ENCODE assay signal across 8 cellular contexts in genomic region chr6:43428874-43429273, GRCh38. TPM values are rescaled to one million over a fixed set of nuclear protein-coding genes. Genes with fewer than 3 reads are reported as not detected.
A peak's percentile ranks its signal among the peaks of the same experiment; 100 is the strongest.
DNase-seq lines count a peak whose midpoint lies in the region; ATAC-seq and TF ChIP-seq lines count a peak whose summit lies in the region.

No MANE protein-coding gene starts in this region.

- peaks cover 6% of the 10 kb centered on the region for H3K36me3 Mint-ChIP-seq in activated CD4-positive, alpha-beta T cell treated with anti-CD3 and anti-CD28 coated beads, Interleukin-2, amount 10 ng/mL, durations not matched to agents 24 days and 14 days (ENCODE audit: low read depth)
- H3K36me3 Mint-ChIP-seq in activated CD8-positive, alpha-beta T cell treated with anti-CD3 and anti-CD28 coated beads for 36 hours (ENCODE audit: low read depth) = peaks cover 3% of the 10 kb centered on the region
- peaks cover 9% of the 10 kb centered on the region for H3K36me3 Mint-ChIP-seq in stimulated activated memory B cell treated with anti-CD40 and anti-IgM and Interleukin-4, amounts not matched to agents 10 μg/mL and 1 μg/mL and 100 μg/mL, for 72 hours

- POLR2A ChIA-PET in activated CD8-positive, alpha-beta T cell treated with anti-CD3 and anti-CD28 coated beads for 36 hours (lab: Charles Lee) = interaction anchor here (0.6 to 2.1 kb wide), 3 partner anchors 8 to 393 kb away, joined by 3 to 6 read pairs (median 4); no protein-coding TSS in a partner anchor

- peak overlapping the region; percentile 98 for H3K27ac Mint-ChIP-seq in activated CD4-positive, alpha-beta T cell treated with anti-CD3 and anti-CD28 coated beads, Interleukin-2, amount 10 ng/mL, durations not matched to agents 24 days and 14 days
- peak overlapping the region; percentile 95 for H3K27ac Mint-ChIP-seq in activated CD8-positive, alpha-beta T cell treated with anti-CD3 and anti-CD28 coated beads for 36 hours
- peak overlapping the region; percentile 91 for H3K27ac Mint-ChIP-seq in stimulated activated memory B cell treated with anti-CD40 and anti-IgM and Interleukin-4, amounts not matched to agents 10 μg/mL and 1 μg/mL and 100 μg/mL, for 72 hours

- ATAC-seq in activated CD8-positive, alpha-beta T cell treated with anti-CD3 and anti-CD28 coated beads for 36 hours = no peak
- no peak for ATAC-seq in stimulated activated memory B cell treated with anti-CD40 and anti-IgM and Interleukin-4, amounts not matched to agents 10 μg/mL and 1 μg/mL and 100 μg/mL, for 72 hours
- ATAC-seq in HG02973 (IDR thresholded peaks at IDR 0.05; ENCODE audit: unreplicated experiment) (no peak), GM18502 (IDR thresholded peaks at IDR 0.05; ENCODE audit: poor library complexity, unreplicated experiment) (no peak)

- intact Hi-C loops in activated CD4-positive, alpha-beta T cell treated with anti-CD3 and anti-CD28 coated beads, Interleukin-2, amount 10 ng/mL, durations not matched to agents 24 days and 14 days (cut with micrococcal nuclease) = loop anchor here (5.0 kb wide), 1 partner anchor 257 kb away; the partner anchor contains the start of gene SRF
- intact Hi-C loops in activated CD8-positive, alpha-beta T cell treated with anti-CD3 and anti-CD28 coated beads for 36 hours (cut with micrococcal nuclease) = no loop called here

- no peaks in the 10 kb centered on the region for H3K9me3 Mint-ChIP-seq in activated CD4-positive, alpha-beta T cell treated with anti-CD3 and anti-CD28 coated beads, Interleukin-2, amount 10 ng/mL, durations not matched to agents 24 days and 14 days
- H3K9me3 Mint-ChIP-seq in activated CD8-positive, alpha-beta T cell treated with anti-CD3 and anti-CD28 coated beads for 36 hours = no peaks in the 10 kb centered on the region
- H3K9me3 Mint-ChIP-seq in stimulated activated memory B cell treated with anti-CD40 and anti-IgM and Interleukin-4, amounts not matched to agents 10 μg/mL and 1 μg/mL and 100 μg/mL, for 72 hours = no peaks in the 10 kb centered on the region

- TF ChIP-seq CTCF in activated CD8-positive, alpha-beta T cell treated with anti-CD3 and anti-CD28 coated beads for 36 hours (IDR thresholded peaks at IDR 0.05) = no peak

- DNase-seq in activated CD4-positive, alpha-beta T cell treated with anti-CD3 and anti-CD28 coated beads, Interleukin-2, amount 10 ng/mL, durations not matched to agents 24 days and 14 days = peak; percentile 63
- no peak for DNase-seq in activated CD4-positive, alpha-beta T cell treated with anti-CD3 and anti-CD28 coated beads for 48 hours
- no peak for DNase-seq in activated CD8-positive, alpha-beta T cell treated with anti-CD3 and anti-CD28 coated beads for 36 hours
- peak; percentile 31 for DNase-seq in foreskin melanocyte
- no peak for DNase-seq in activated CD4-positive, CD25-positive, alpha-beta regulatory T cell treated with anti-CD3 and anti-CD28 coated beads, Interleukin-2, amount 50 U/mL, for 72 hours

- peaks cover 13% of the 10 kb centered on the region for H3K4me1 Mint-ChIP-seq in activated CD4-positive, alpha-beta T cell treated with anti-CD3 and anti-CD28 coated beads, Interleukin-2, amount 10 ng/mL, durations not matched to agents 24 days and 14 days
- H3K4me1 Mint-ChIP-seq in activated CD8-positive, alpha-beta T cell treated with anti-CD3 and anti-CD28 coated beads for 36 hours (ENCODE audit: low read depth) = peaks cover 16% of the 10 kb centered on the region
- H3K4me1 Mint-ChIP-seq in stimulated activated memory B cell treated with anti-CD40 and anti-IgM and Interleukin-4, amounts not matched to agents 10 μg/mL and 1 μg/mL and 100 μg/mL, for 72 hours = peaks cover 28% of the 10 kb centered on the region

- CTCF ChIA-PET in activated CD8-positive, alpha-beta T cell treated with anti-CD3 and anti-CD28 coated beads for 36 hours (lab: Charles Lee) = interaction anchor here (0.9 to 2.2 kb wide), 5 partner anchors 10 to 199 kb away, joined by 3 to 6 read pairs (median 3); partner anchors contain the start of gene DNPH1

- no peaks in the 10 kb centered on the region for H3K27me3 Mint-ChIP-seq in activated CD4-positive, alpha-beta T cell treated with anti-CD3 and anti-CD28 coated beads, Interleukin-2, amount 10 ng/mL, durations not matched to agents 24 days and 14 days
- no peaks in the 10 kb centered on the region for H3K27me3 Mint-ChIP-seq in activated CD8-positive, alpha-beta T cell treated with anti-CD3 and anti-CD28 coated beads for 36 hours
- H3K27me3 Mint-ChIP-seq in stimulated activated memory B cell treated with anti-CD40 and anti-IgM and Interleukin-4, amounts not matched to agents 10 μg/mL and 1 μg/mL and 100 μg/mL, for 72 hours = no peaks in the 10 kb centered on the region

- H3K4me3 Mint-ChIP-seq in activated CD4-positive, alpha-beta T cell treated with anti-CD3 and anti-CD28 coated beads, Interleukin-2, amount 10 ng/mL, durations not matched to agents 24 days and 14 days = peak overlapping the region; percentile 98
- H3K4me3 Mint-ChIP-seq in activated CD8-positive, alpha-beta T cell treated with anti-CD3 and anti-CD28 coated beads for 36 hours = peak overlapping the region; percentile 87
- H3K4me3 Mint-ChIP-seq in stimulated activated memory B cell treated with anti-CD40 and anti-IgM and Interleukin-4, amounts not matched to agents 10 μg/mL and 1 μg/mL and 100 μg/mL, for 72 hours = peak overlapping the region; percentile 93

RNA-seq across cellular contexts. Expression of gene ABCC10, which starts 1.5 kb away (rescaled TPM):
- 38.2 and 40.0 TPM in 2 replicates for total RNA-seq in activated CD4-positive, alpha-beta T cell treated with anti-CD3 and anti-CD28 coated beads, Interleukin-2, amount 10 ng/mL, durations not matched to agents 24 days and 14 days
- total RNA-seq in activated CD8-positive, alpha-beta T cell treated with anti-CD3 and anti-CD28 coated beads for 36 hours = 10 to 100 TPM; 27.2 to 27.5 TPM

RNA-seq across cellular contexts. Expression of gene DLK2, which starts 26.5 kb away (rescaled TPM):
- 1.6 and 2.0 TPM in 2 replicates for total RNA-seq in activated CD4-positive, alpha-beta T cell treated with anti-CD3 and anti-CD28 coated beads, Interleukin-2, amount 10 ng/mL, durations not matched to agents 24 days and 14 days
- 1 to 10 TPM; 1.0 to 1.1 TPM for total RNA-seq in activated CD8-positive, alpha-beta T cell treated with anti-CD3 and anti-CD28 coated beads for 36 hours

RNA-seq across cellular contexts. Expression of gene TJAP1, which starts 48.5 kb away (rescaled TPM):
- total RNA-seq in activated CD4-positive, alpha-beta T cell treated with anti-CD3 and anti-CD28 coated beads, Interleukin-2, amount 10 ng/mL, durations not matched to agents 24 days and 14 days = 40.7 and 41.1 TPM in 2 replicates
- 10 to 100 TPM; 30.2 to 32.9 TPM for total RNA-seq in activated CD8-positive, alpha-beta T cell treated with anti-CD3 and anti-CD28 coated beads for 36 hours

RNA-seq across cellular contexts. Expression of gene ZNF318, which starts 59.4 kb away (rescaled TPM):
- total RNA-seq in activated CD4-positive, alpha-beta T cell treated with anti-CD3 and anti-CD28 coated beads, Interleukin-2, amount 10 ng/mL, durations not matched to agents 24 days and 14 days = 9.3 and 10.3 TPM in 2 replicates
- total RNA-seq in activated CD8-positive, alpha-beta T cell treated with anti-CD3 and anti-CD28 coated beads for 36 hours = 10 to 100 TPM; 13.1 to 13.5 TPM

Comparison
In these comparisons a context has a peak if more than half of its experiments do, and no peak if none do; other contexts are left out.
1. DNase-seq: peak in activated CD4-positive, alpha-beta T cell treated with anti-CD3 and anti-CD28 coated beads, Interleukin-2, amount 10 ng/mL, durations not matched to agents 24 days and 14 days (single experiment) and foreskin melanocyte (single experiment); none in activated CD4-positive, alpha-beta T cell treated with anti-CD3 and anti-CD28 coated beads for 48 hours (single experiment), activated CD8-positive, alpha-beta T cell treated with anti-CD3 and anti-CD28 coated beads for 36 hours (single experiment) and activated CD4-positive, CD25-positive, alpha-beta regulatory T cell treated with anti-CD3 and anti-CD28 coated beads, Interleukin-2, amount 50 U/mL, for 72 hours (single experiment).
2. Peak in every context shown above with its lines, with median percentiles within 50 percentile points of each other: H3K27ac Mint-ChIP-seq and H3K4me3 Mint-ChIP-seq.